In the genomic region with DNA sequence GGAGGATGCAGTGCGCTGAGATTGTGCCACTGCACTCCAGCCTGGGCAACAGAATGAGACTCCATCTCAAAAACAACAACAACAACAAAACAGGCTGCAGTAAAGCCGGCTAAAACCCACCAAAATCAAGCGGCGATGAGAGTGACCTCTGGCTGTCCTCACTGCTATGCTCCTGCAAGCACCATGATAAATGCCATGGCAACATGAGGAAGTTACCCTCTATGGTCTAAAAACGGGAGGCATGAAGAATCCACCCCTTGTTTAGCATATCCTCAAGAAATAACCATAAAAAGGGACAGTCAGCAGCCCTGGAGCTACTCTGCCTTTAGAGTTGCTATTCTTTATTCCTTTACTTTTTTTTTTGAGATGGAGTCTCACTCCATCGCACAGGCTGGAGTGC, we compare ENCODE assay signal across 1 cellular context.
TF ChIP-seq lines count a peak whose summit lies in the region.

No MANE protein-coding gene starts in this region.

TF ChIP-seq in K562, 482 proteins besides CTCF, POLR2A, EP300 and RAD21:
- TF ChIP-seq FOXJ2 (tag; IDR thresholded peaks at IDR 0.05) (0 out of 2 replicates have a peak, but pooled peaks have one; percentile 34), DPF2 (IDR thresholded peaks at IDR 0.05) (0 out of 2 replicates have a peak, but pooled peaks have one; percentile 13), RFX1 (IDR thresholded peaks at IDR 0.05) (peak; percentile 89), FOXP1 (CRISPR knock-in tag; IDR thresholded peaks at IDR 0.05) (no peak), TCF3 (CRISPR knock-in tag; IDR thresholded peaks at IDR 0.05) (peak; percentile 33; the same call in 1 of the 2 replicates), NCOA4 (IDR thresholded peaks at IDR 0.05; ENCODE audit: partially characterized antibody) (no peak), LEF1 (IDR thresholded peaks at IDR 0.05) (0 out of 2 replicates have a peak, but pooled peaks have one; percentile 17), POLR2B (IDR thresholded peaks at IDR 0.05; ENCODE audit: low read depth, partially characterized antibody) (peak; percentile 22), CREB1 (IDR thresholded peaks at IDR 0.05) (no peak), CREB1 (CRISPR knock-in tag; IDR thresholded peaks at IDR 0.05) (no peak), ESRRA (IDR thresholded peaks at IDR 0.05; ENCODE audit: borderline replicate concordance, low read depth) (peak; percentile 94), CTBP1 (IDR thresholded peaks at IDR 0.05; ENCODE audit: borderline replicate concordance) (peak; percentile 42; the same call in 1 of the 2 replicates)
- TF ChIP-seq, protein P1, sequence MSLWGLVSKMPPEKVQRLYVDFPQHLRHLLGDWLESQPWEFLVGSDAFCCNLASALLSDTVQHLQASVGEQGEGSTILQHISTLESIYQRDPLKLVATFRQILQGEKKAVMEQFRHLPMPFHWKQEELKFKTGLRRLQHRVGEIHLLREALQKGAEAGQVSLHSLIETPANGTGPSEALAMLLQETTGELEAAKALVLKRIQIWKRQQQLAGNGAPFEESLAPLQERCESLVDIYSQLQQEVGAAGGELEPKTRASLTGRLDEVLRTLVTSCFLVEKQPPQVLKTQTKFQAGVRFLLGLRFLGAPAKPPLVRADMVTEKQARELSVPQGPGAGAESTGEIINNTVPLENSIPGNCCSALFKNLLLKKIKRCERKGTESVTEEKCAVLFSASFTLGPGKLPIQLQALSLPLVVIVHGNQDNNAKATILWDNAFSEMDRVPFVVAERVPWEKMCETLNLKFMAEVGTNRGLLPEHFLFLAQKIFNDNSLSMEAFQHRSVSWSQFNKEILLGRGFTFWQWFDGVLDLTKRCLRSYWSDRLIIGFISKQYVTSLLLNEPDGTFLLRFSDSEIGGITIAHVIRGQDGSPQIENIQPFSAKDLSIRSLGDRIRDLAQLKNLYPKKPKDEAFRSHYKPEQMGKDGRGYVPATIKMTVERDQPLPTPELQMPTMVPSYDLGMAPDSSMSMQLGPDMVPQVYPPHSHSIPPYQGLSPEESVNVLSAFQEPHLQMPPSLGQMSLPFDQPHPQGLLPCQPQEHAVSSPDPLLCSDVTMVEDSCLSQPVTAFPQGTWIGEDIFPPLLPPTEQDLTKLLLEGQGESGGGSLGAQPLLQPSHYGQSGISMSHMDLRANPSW (CRISPR knock-in tag; IDR thresholded peaks at IDR 0.05): no peak
- TF ChIP-seq, protein P2, sequence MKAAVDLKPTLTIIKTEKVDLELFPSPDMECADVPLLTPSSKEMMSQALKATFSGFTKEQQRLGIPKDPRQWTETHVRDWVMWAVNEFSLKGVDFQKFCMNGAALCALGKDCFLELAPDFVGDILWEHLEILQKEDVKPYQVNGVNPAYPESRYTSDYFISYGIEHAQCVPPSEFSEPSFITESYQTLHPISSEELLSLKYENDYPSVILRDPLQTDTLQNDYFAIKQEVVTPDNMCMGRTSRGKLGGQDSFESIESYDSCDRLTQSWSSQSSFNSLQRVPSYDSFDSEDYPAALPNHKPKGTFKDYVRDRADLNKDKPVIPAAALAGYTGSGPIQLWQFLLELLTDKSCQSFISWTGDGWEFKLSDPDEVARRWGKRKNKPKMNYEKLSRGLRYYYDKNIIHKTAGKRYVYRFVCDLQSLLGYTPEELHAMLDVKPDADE (conservative IDR thresholded peaks at IDR 0.05; ENCODE audit: control insufficient read depth, low read depth, low read length): no peak
- TF ChIP-seq, protein P3, sequence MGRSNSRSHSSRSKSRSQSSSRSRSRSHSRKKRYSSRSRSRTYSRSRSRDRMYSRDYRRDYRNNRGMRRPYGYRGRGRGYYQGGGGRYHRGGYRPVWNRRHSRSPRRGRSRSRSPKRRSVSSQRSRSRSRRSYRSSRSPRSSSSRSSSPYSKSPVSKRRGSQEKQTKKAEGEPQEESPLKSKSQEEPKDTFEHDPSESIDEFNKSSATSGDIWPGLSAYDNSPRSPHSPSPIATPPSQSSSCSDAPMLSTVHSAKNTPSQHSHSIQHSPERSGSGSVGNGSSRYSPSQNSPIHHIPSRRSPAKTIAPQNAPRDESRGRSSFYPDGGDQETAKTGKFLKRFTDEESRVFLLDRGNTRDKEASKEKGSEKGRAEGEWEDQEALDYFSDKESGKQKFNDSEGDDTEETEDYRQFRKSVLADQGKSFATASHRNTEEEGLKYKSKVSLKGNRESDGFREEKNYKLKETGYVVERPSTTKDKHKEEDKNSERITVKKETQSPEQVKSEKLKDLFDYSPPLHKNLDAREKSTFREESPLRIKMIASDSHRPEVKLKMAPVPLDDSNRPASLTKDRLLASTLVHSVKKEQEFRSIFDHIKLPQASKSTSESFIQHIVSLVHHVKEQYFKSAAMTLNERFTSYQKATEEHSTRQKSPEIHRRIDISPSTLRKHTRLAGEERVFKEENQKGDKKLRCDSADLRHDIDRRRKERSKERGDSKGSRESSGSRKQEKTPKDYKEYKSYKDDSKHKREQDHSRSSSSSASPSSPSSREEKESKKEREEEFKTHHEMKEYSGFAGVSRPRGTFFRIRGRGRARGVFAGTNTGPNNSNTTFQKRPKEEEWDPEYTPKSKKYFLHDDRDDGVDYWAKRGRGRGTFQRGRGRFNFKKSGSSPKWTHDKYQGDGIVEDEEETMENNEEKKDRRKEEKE (IDR thresholded peaks at IDR 0.05; ENCODE audit: borderline replicate concordance in 1 of 2, control insufficient read depth in 1 of 2, low read depth in 2 of 2, low read length in 1 of 2): no peak
- TF ChIP-seq, protein P4, sequence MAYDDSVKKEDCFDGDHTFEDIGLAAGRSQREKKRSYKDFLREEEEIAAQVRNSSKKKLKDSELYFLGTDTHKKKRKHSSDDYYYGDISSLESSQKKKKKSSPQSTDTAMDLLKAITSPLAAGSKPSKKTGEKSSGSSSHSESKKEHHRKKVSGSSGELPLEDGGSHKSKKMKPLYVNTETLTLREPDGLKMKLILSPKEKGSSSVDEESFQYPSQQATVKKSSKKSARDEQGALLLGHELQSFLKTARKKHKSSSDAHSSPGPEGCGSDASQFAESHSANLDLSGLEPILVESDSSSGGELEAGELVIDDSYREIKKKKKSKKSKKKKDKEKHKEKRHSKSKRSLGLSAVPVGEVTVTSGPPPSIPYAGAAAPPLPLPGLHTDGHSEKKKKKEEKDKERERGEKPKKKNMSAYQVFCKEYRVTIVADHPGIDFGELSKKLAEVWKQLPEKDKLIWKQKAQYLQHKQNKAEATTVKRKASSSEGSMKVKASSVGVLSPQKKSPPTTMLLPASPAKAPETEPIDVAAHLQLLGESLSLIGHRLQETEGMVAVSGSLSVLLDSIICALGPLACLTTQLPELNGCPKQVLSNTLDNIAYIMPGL (CRISPR knock-in tag; IDR thresholded peaks at IDR 0.05): no peak
